26 cellular contexts compared by ENCODE assay signal in the genomic region with DNA sequence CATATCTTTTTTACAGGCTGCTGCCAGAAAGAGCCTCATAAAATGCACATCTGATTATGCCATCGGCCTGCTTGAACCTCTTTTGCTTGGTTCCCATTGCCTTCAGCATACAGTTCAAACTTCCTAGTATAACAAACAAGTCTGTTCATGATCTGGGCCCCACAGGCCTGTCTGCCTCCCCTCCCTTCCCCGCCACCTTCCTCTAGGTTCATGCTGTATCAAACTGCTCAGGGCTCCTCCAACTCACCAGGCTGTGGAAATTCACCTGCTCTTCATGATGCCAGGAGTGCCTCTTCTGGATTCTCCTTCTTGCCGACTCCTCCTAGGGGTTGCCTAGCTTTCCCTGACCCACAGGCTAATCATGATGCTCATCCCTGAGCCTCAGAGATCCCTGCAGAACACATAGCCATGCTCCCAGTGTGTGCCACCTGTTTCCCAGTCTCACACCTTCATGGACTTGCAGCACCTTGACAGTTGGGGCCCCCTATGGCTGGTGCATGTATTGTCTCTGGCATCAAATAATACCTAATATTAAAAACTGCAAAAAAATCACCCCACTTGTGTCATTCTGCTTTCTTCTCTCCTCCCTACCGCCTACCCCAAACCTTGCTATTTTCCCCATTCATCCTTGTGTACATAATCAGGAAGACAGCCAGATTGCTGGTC. TPM values are rescaled to one million over a fixed set of nuclear protein-coding genes. Genes with fewer than 3 reads are reported as not detected.
"Had no signal": no experiment of that assay in that cellular context is flagged by ENCODE, and none has a peak within 500 bp of the region (broad histone marks: within the 10 kb centered on the region; RNA-seq: fewer than 3 reads in every experiment).

No MANE protein-coding gene starts in this region.

- H3K4me1 ChIP-seq: right lobe of liver, tibial artery had no signal

- H3K36me3 ChIP-seq: cardiac muscle cell, neutrophil, ovary, right lobe of liver, tibial artery had no signal

- H3K27me3 ChIP-seq: cardiac muscle cell, neutrophil, ovary, right lobe of liver, tibial artery had no signal

- H3K27ac ChIP-seq: cardiac muscle cell, neutrophil, ovary, right lobe of liver, tibial artery, VCaP had no signal

- ATAC-seq: activated CD4-positive, CD25-positive, alpha-beta regulatory T cell treated with anti-CD3 and anti-CD28 coated beads, Interleukin-2, amount 50 U/mL, for 24 hours; activated T-cell treated with anti-CD3 and anti-CD28 coated beads, Interleukin-2, amount 50 U/mL, for 72 hours; left cardiac atrium; right lobe of liver; stimulated activated effector memory CD8-positive, alpha-beta T cell treated with anti-CD3 and anti-CD28 coated beads, Interleukin-12 subunit alpha, Interleukin-12 subunit beta, amount 100 ng/mL, for 72 hours; stimulated activated naive CD8-positive, alpha-beta T cell treated with anti-CD3 and anti-CD28 coated beads, Interleukin-15, amount 100 ng/mL, for 72 hours had no signal

- H3K9me3 ChIP-seq: neutrophil, ovary, right lobe of liver, tibial artery had no signal

- DNase-seq: activated CD4-positive, alpha-beta memory T cell treated with anti-CD3 and anti-CD28 coated beads, Interleukin-2, amount 10 ng/mL, durations not matched to agents 7 days and 5 days; activated CD4-positive, alpha-beta T cell treated with anti-CD3 and anti-CD28 coated beads, Interleukin-2, amount 10 ng/mL, durations not matched to agents 24 days and 14 days; activated effector memory CD4-positive, alpha-beta T cell treated with Interleukin-2 at 50 U/mL for 16 hours; activated naive CD4-positive, alpha-beta T cell treated with anti-CD3 and anti-CD28 coated beads for 36 hours; activated naive CD8-positive, alpha-beta T cell treated with anti-CD3 and anti-CD28 coated beads, Interleukin-2, amount 10 ng/mL, durations not matched to agents 7 days and 5 days; activated T-cell treated with anti-CD3 and anti-CD28 coated beads, Interleukin-2, amount 50 U/mL, for 72 hours; amniotic stem cell; cortex of kidney; hippocampal formation; left cardiac atrium; ovary; right lobe of liver; stimulated activated CD4-positive, alpha-beta T cell treated with anti-CD3 and anti-CD28 coated beads, Interleukin-1b, Interleukin-23, amount 100 ng/mL, for 48 hours; stimulated activated naive CD8-positive, alpha-beta T cell treated with anti-CD3 and anti-CD28 coated beads, Interleukin-15, amount 100 ng/mL, for 72 hours; tibial artery had no signal

- H3K4me3 ChIP-seq: cardiac muscle cell, ovary, right lobe of liver, skin epidermis, tibial artery had no signal

RNA-seq across cellular contexts. Expression of gene CD2, which starts 33.7 kb away (rescaled TPM):
- total RNA-seq: cardiac muscle cell, cerebellum, endodermal cell, epithelial cell of proximal tubule, frontal cortex, myocyte had no signal
- polyA plus RNA-seq: cardiac muscle cell had no signal
